Comparison of ENCODE assay signal across 20 cellular contexts in genomic region chr10:64007157-64007556, GRCh38.
"Had no signal": no experiment of that assay in that cellular context is flagged by ENCODE, and none has a peak within 500 bp of the region (broad histone marks: within the 10 kb centered on the region; RNA-seq: fewer than 3 reads in every experiment).

No MANE protein-coding gene starts in this region.

- H3K27ac ChIP-seq: left ventricle myocardium inferior, ovary, right atrium auricular region, right lobe of liver, tibial nerve, uterus had no signal

- H3K9me3 ChIP-seq: ovary, right lobe of liver, uterus had no signal

- H3K36me3 ChIP-seq: left ventricle myocardium inferior, ovary, right atrium auricular region, right lobe of liver, tibial nerve, uterus had no signal

- H3K4me2 ChIP-seq: smooth muscle cell had no signal

- H3K4me1 ChIP-seq: left ventricle myocardium inferior, right atrium auricular region, right lobe of liver, tibial nerve, uterus had no signal

- H3K27me3 ChIP-seq: ovary, right atrium auricular region, right lobe of liver, tibial nerve, uterus had no signal

- H3K4me3 ChIP-seq: left ventricle myocardium inferior, lung, mucosa of descending colon, ovary, right atrium auricular region, right lobe of liver, smooth muscle cell, tibial nerve, uterus had no signal

- DNase-seq: hypothalamus; islet precursor cell; left ventricle myocardium inferior; midbrain; mucosa of descending colon; naive thymus-derived CD4-positive, alpha-beta T cell; ovary; right lobe of liver; stimulated activated CD4-positive, alpha-beta T cell treated with anti-CD3 and anti-CD28 coated beads, Interleukin-1b, Interleukin-23, amount 100 ng/mL, for 48 hours; stimulated activated CD4-positive, alpha-beta T cell treated with anti-CD3 and anti-CD28 coated beads, Interleukin-2, amount 100 ng/mL, for 48 hours; stimulated activated CD4-positive, alpha-beta T cell treated with anti-CD3 and anti-CD28 coated beads, Interleukin-4, amount 100 ng/mL, for 4 hours; stimulated activated CD8-positive, alpha-beta memory T cell treated with anti-CD3 and anti-CD28 coated beads, Interleukin-4, amount 100 ng/mL, for 48 hours; stimulated activated naive CD4-positive, alpha-beta T cell treated with Interleukin-2 at 50 U/mL for 16 hours; stimulated activated naive CD8-positive, alpha-beta T cell treated with anti-CD3 and anti-CD28 coated beads, Interleukin-15, amount 100 ng/mL, for 72 hours; substantia nigra; uterus had no signal
